ENCODE assay signal across 2 cellular contexts in genomic region chr16:2451851-2452320, GRCh38.
TF ChIP-seq lines count a peak whose summit lies in the region.

No MANE protein-coding gene starts in this region.

TF ChIP-seq in HEK293, 187 proteins besides CTCF, POLR2A, EP300 and RAD21:
- TF ChIP-seq ZNF133 (tag by site-specific recombination; IDR thresholded peaks at IDR 0.05) (no peak), YY1 (tag by site-specific recombination; IDR thresholded peaks at IDR 0.05) (no peak), ZNF501 (tag by site-specific recombination; IDR thresholded peaks at IDR 0.05) (no peak), GLI4 (tag by site-specific recombination; IDR thresholded peaks at IDR 0.05) (no peak), ZNF596 (tag by site-specific recombination; IDR thresholded peaks at IDR 0.05) (no peak), ZNF530 (tag by site-specific recombination; IDR thresholded peaks at IDR 0.05; ENCODE audit: low read depth) (no peak), ZNF600 (tag by site-specific recombination; IDR thresholded peaks at IDR 0.05) (no peak), ZNF621 (tag by site-specific recombination; IDR thresholded peaks at IDR 0.05) (no peak), ZNF510 (tag by site-specific recombination; IDR thresholded peaks at IDR 0.05; ENCODE audit: insufficient replicate concordance) (no peak), PRDM6 (tag by site-specific recombination; IDR thresholded peaks at IDR 0.05) (no peak), ZIC2 (tag by site-specific recombination; IDR thresholded peaks at IDR 0.05) (peak; percentile 68), OSR2 (tag by site-specific recombination; IDR thresholded peaks at IDR 0.05) (no peak), KLF7 (tag by site-specific recombination; IDR thresholded peaks at IDR 0.05; ENCODE audit: borderline replicate concordance) (no peak), ZNF148 (tag by site-specific recombination; IDR thresholded peaks at IDR 0.05; ENCODE audit: borderline replicate concordance) (no peak), ZBTB26 (tag by site-specific recombination; optimal IDR thresholded peaks at IDR 0.05) (no peak), GLIS2 (tag by site-specific recombination; IDR thresholded peaks at IDR 0.05) (no peak), ZFP41 (tag by site-specific recombination; IDR thresholded peaks at IDR 0.05; ENCODE audit: borderline replicate concordance) (no peak), ZFP3 (tag by site-specific recombination; IDR thresholded peaks at IDR 0.05; ENCODE audit: low read depth) (no peak), GLIS1 (tag by site-specific recombination; IDR thresholded peaks at IDR 0.05) (0 out of 2 replicates have a peak, but pooled peaks have one; percentile 18), ZNF394 (tag by site-specific recombination; IDR thresholded peaks at IDR 0.05; ENCODE audit: borderline replicate concordance) (no peak), SCRT2 (tag by site-specific recombination; IDR thresholded peaks at IDR 0.05) (0 out of 2 replicates have a peak, but pooled peaks have one; percentile 22)

TF ChIP-seq in K562, 482 proteins besides CTCF, POLR2A, EP300 and RAD21:
- TF ChIP-seq POLR2G (IDR thresholded peaks at IDR 0.05; ENCODE audit: low read depth, low read length) (peak; percentile 56), HDAC6 (IDR thresholded peaks at IDR 0.05; ENCODE audit: low read depth, low read length) (no peak), KDM4B (IDR thresholded peaks at IDR 0.05; ENCODE audit: borderline replicate concordance in 2 of 2, low read depth in 1 of 2) (no peak), ZNF785 (CRISPR knock-in tag; IDR thresholded peaks at IDR 0.05) (no peak), RBM22 (IDR thresholded peaks at IDR 0.05; ENCODE audit: low read depth, low read length, poor library complexity, severe bottlenecking) (peak; percentile 43)
